ENCODE assay signal across 1 cellular context in genomic region chr20:62998449-62998848, GRCh38.
TF ChIP-seq lines count a peak whose summit lies in the region.

No MANE protein-coding gene starts in this region.

TF ChIP-seq in GM23338, 12 proteins besides CTCF, POLR2A, EP300 and RAD21 (continued from another document):
- no peak for TF ChIP-seq ZNF462 (CRISPR knock-in tag; IDR thresholded peaks at IDR 0.05)
- TF ChIP-seq EZH2 (IDR thresholded peaks at IDR 0.05; ENCODE audit: low read depth, unreplicated experiment), result no peak
- TF ChIP-seq ZNF114 (CRISPR knock-in tag; IDR thresholded peaks at IDR 0.05), result no peak
- no peak for TF ChIP-seq JUNB (IDR thresholded peaks at IDR 0.05; ENCODE audit: unreplicated experiment)
- no peak for TF ChIP-seq CREB1 (CRISPR knock-in tag; IDR thresholded peaks at IDR 0.05; ENCODE audit: low read depth)
- TF ChIP-seq NANOG (IDR thresholded peaks at IDR 0.05; ENCODE audit: borderline replicate concordance), result no peak
- TF ChIP-seq, protein P1, sequence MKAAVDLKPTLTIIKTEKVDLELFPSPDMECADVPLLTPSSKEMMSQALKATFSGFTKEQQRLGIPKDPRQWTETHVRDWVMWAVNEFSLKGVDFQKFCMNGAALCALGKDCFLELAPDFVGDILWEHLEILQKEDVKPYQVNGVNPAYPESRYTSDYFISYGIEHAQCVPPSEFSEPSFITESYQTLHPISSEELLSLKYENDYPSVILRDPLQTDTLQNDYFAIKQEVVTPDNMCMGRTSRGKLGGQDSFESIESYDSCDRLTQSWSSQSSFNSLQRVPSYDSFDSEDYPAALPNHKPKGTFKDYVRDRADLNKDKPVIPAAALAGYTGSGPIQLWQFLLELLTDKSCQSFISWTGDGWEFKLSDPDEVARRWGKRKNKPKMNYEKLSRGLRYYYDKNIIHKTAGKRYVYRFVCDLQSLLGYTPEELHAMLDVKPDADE (IDR thresholded peaks at IDR 0.05), result no peak
